1 cellular context compared by ENCODE assay signal in genomic region chr12:69585189-69586062, GRCh38.
TF ChIP-seq lines count a peak whose summit lies in the region.

Gene CCT2 (plus strand): TSS chr12:69585459. CDS start chr12:69585522, 63 bp downstream.

TF ChIP-seq in HepG2, 621 proteins besides CTCF, POLR2A, EP300 and RAD21 (continued from another document and continues in another):
- no peak for TF ChIP-seq ZNF318 (CRISPR knock-in tag; IDR thresholded peaks at IDR 0.05)
- TF ChIP-seq RXRA (CRISPR knock-in tag; IDR thresholded peaks at IDR 0.05), result peak; percentile 57
- TF ChIP-seq SIX1 (CRISPR knock-in tag; IDR thresholded peaks at IDR 0.05; ENCODE audit: borderline replicate concordance), result no peak
- TF ChIP-seq U2AF2 (IDR thresholded peaks at IDR 0.05; ENCODE audit: low read depth, low read length), result 0 out of 2 replicates have a peak, but pooled peaks have one; percentile 70
- peak; percentile 65; the same call in 1 of the 2 replicates for TF ChIP-seq TFE3 (CRISPR knock-in tag; IDR thresholded peaks at IDR 0.05)
- peak; percentile 95; the same call in 1 of the 2 replicates for TF ChIP-seq KAT7 (CRISPR knock-in tag; IDR thresholded peaks at IDR 0.05; ENCODE audit: borderline replicate concordance)
- TF ChIP-seq ZSCAN31 (CRISPR knock-in tag; IDR thresholded peaks at IDR 0.05; ENCODE audit: low read depth), result 0 out of 2 replicates have a peak, but pooled peaks have one; percentile 88
- TF ChIP-seq ZNF556 (CRISPR knock-in tag; IDR thresholded peaks at IDR 0.05; ENCODE audit: borderline replicate concordance), result peak; percentile 85; the same call in 1 of the 2 replicates
- no peak for TF ChIP-seq ZFP36 (IDR thresholded peaks at IDR 0.05; ENCODE audit: borderline replicate concordance, low read depth, low read length, partially characterized antibody)
- no peak for TF ChIP-seq MEIS2 (CRISPR knock-in tag; IDR thresholded peaks at IDR 0.05)
- no peak for TF ChIP-seq PATZ1 (CRISPR knock-in tag; IDR thresholded peaks at IDR 0.05)
- peak; percentile 92 for TF ChIP-seq KLF6 (CRISPR knock-in tag; IDR thresholded peaks at IDR 0.05)
- TF ChIP-seq ZNF552 (CRISPR knock-in tag; IDR thresholded peaks at IDR 0.05; ENCODE audit: borderline replicate concordance), result 0 out of 2 replicates have a peak, but pooled peaks have one; percentile 69
- peak; percentile 15; the same call in 1 of the 2 replicates for TF ChIP-seq ZBTB42 (CRISPR knock-in tag; IDR thresholded peaks at IDR 0.05)
- 0 out of 2 replicates have a peak, but pooled peaks have one; percentile 39 for TF ChIP-seq TBP (CRISPR knock-in tag; IDR thresholded peaks at IDR 0.05)
- no peak for TF ChIP-seq ZNF17 (CRISPR knock-in tag; IDR thresholded peaks at IDR 0.05)
- TF ChIP-seq SRY (CRISPR knock-in tag; IDR thresholded peaks at IDR 0.05), result peak; percentile 90
- no peak for TF ChIP-seq FOXA1 (IDR thresholded peaks at IDR 0.05)
- no peak for TF ChIP-seq FOXA1 (CRISPR knock-in tag; IDR thresholded peaks at IDR 0.05)
- no peak for TF ChIP-seq SP1 (IDR thresholded peaks at IDR 0.05)
- TF ChIP-seq SP1 (CRISPR knock-in tag; IDR thresholded peaks at IDR 0.05), result peak; percentile 82
- TF ChIP-seq ZNF567 (CRISPR knock-in tag; IDR thresholded peaks at IDR 0.05; ENCODE audit: borderline replicate concordance), result peak; percentile 47; the same call in 1 of the 2 replicates
- peak; percentile 95; the same call in 1 of the 2 replicates for TF ChIP-seq SNAI1 (CRISPR knock-in tag; IDR thresholded peaks at IDR 0.05; ENCODE audit: borderline replicate concordance)
- peak; percentile 94 for TF ChIP-seq ZNF749 (CRISPR knock-in tag; IDR thresholded peaks at IDR 0.05; ENCODE audit: borderline replicate concordance)
- TF ChIP-seq ZNF572 (CRISPR knock-in tag; IDR thresholded peaks at IDR 0.05), result peak; percentile 97
- 0 out of 2 replicates have a peak, but pooled peaks have one; percentile 74 for TF ChIP-seq ZNF136 (CRISPR knock-in tag; IDR thresholded peaks at IDR 0.05; ENCODE audit: low read depth)
- TF ChIP-seq ZBTB40 (IDR thresholded peaks at IDR 0.05), result no peak
- peak; percentile 93; the same call in 1 of the 2 replicates for TF ChIP-seq ZBTB40 (CRISPR knock-in tag; IDR thresholded peaks at IDR 0.05)
- TF ChIP-seq, protein P1, sequence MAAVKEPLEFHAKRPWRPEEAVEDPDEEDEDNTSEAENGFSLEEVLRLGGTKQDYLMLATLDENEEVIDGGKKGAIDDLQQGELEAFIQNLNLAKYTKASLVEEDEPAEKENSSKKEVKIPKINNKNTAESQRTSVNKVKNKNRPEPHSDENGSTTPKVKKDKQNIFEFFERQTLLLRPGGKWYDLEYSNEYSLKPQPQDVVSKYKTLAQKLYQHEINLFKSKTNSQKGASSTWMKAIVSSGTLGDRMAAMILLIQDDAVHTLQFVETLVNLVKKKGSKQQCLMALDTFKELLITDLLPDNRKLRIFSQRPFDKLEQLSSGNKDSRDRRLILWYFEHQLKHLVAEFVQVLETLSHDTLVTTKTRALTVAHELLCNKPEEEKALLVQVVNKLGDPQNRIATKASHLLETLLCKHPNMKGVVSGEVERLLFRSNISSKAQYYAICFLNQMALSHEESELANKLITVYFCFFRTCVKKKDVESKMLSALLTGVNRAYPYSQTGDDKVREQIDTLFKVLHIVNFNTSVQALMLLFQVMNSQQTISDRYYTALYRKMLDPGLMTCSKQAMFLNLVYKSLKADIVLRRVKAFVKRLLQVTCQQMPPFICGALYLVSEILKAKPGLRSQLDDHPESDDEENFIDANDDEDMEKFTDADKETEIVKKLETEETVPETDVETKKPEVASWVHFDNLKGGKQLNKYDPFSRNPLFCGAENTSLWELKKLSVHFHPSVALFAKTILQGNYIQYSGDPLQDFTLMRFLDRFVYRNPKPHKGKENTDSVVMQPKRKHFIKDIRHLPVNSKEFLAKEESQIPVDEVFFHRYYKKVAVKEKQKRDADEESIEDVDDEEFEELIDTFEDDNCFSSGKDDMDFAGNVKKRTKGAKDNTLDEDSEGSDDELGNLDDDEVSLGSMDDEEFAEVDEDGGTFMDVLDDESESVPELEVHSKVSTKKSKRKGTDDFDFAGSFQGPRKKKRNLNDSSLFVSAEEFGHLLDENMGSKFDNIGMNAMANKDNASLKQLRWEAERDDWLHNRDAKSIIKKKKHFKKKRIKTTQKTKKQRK (IDR thresholded peaks at IDR 0.05; ENCODE audit: low read length), result no peak
